14 cellular contexts compared by ENCODE assay signal in the genomic region with DNA sequence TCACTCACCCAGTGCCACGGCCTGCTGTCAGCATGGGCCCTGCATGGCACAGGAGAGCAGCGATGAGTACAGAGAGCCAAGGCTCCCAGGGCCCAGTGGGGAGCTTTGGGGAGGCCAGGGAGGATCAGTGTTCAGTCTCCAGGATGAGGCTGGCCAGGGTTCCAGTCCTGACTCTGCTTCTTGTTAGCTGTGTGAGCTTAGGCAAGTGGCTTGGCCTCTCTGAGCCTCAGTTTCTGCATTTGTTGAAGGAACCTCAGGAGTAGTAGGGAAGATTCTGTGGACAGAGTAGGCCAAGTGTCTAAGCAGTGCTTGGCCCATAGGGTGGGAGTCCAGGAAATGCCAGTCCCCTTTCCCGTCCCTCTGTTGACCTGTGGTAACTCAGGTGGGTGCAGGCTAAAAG. TPM values are rescaled to one million over a fixed set of nuclear protein-coding genes. Genes with fewer than 3 reads are reported as not detected.
DNase-seq lines count a peak whose midpoint lies in the region; ATAC-seq and TF ChIP-seq lines count a peak whose summit lies in the region.
"Had no signal": no experiment of that assay in that cellular context is flagged by ENCODE, and none has a peak within 500 bp of the region (broad histone marks: within the 10 kb centered on the region; RNA-seq: fewer than 3 reads in every experiment).

No MANE protein-coding gene starts in this region.

- peaks cover 37 to 85% of the 10 kb centered on the region in 2 donors for H3K4me1 ChIP-seq in left lung

- TF ChIP-seq CTCF in AG04450 (IDR thresholded peaks at IDR 0.05; ENCODE audit: low read depth, low read length) (no peak), left lung (IDR thresholded peaks at IDR 0.05) (no peak)

- CTCF ChIA-PET in AG04450 (lab: Charles Lee): interaction anchor here (1.7 kb wide), 1 partner anchor 9 kb away, joined by 5 read pairs; no protein-coding TSS in a partner anchor

- no peak overlapping the region for H3K4me3 ChIP-seq in AG04450 (ENCODE audit: low read depth, low read length)
- no peak overlapping the region for H3K4me3 ChIP-seq in left lung
- H3K4me3 ChIP-seq in skin epidermis: no peak overlapping the region

- no peaks in the 10 kb centered on the region for H3K36me3 ChIP-seq in left lung

- intact Hi-C loops in left lung (cut with DNase I): no loop called here

- H3K27ac ChIP-seq in AG04450 (ENCODE audit: low read depth, low read length) (peak overlapping the region; percentile 85), angular gyrus (ENCODE audit: low read depth, low read length) (peak overlapping the region; percentile 93), left lung (peak overlapping the region; percentile 84 to 86), skin epidermis (peak overlapping the region in 13 of 21 experiments; percentile 10 to 88 (median 59))

- H3K27me3 ChIP-seq in AG04450 (ENCODE audit: control insufficient read depth, insufficient read depth, low read length) (no peaks in the 10 kb centered on the region), left lung (no peaks in the 10 kb centered on the region)

- DNase-seq in AG04450 (ENCODE audit: low read depth, low spot score): no peak
- DNase-seq in left lung: no peak
- no peak for DNase-seq in amygdala (lab: John Stamatoyannopoulos, UW)
- DNase-seq in NCI-H1048 (lab: John Stamatoyannopoulos, UW): no peak
- no peak for DNase-seq in activated CD4-positive, CD25-positive, alpha-beta regulatory T cell treated with anti-CD3 and anti-CD28 coated beads, Interleukin-2, amount 50 U/mL, for 72 hours
- DNase-seq: activated CD8-positive, alpha-beta memory T cell treated with anti-CD3 and anti-CD28 coated beads, Interleukin-2, amount 50 U/mL, for 4 hours; effector CD8-positive, alpha-beta T cell; KBM-7; NCI-H2029; NCI-H774; retina had no signal

- POLR2A ChIA-PET in AG04450 (lab: Yijun Ruan, JAX): interaction anchor here (1.0 kb wide), 1 partner anchor 19 kb away, joined by 9 read pairs; no protein-coding TSS in a partner anchor

- ATAC-seq in left lung: no peak
- no peak for ATAC-seq in HG02798 (IDR thresholded peaks at IDR 0.05; ENCODE audit: poor library complexity, unreplicated experiment)

- H3K9me3 ChIP-seq in AG04450 (ENCODE audit: control insufficient read depth, insufficient read depth, low read length) (no peaks in the 10 kb centered on the region), left lung (no peaks in the 10 kb centered on the region)

RNA-seq across cellular contexts. Expression of a gene that starts 39.5 kb away (rescaled TPM):
- polyA plus RNA-seq in AG04450 (2011; rRNA removed): 137 and 177 TPM in 2 replicates
- polyA minus RNA-seq in AG04450 (2011; rRNA and poly(A)+ RNA removed): 230 and 322 TPM in 2 replicates
- total RNA-seq in left lung: 100 to 1,000 TPM; 165 to 229 TPM
